ENCODE assay signal across 20 cellular contexts in the genomic region with DNA sequence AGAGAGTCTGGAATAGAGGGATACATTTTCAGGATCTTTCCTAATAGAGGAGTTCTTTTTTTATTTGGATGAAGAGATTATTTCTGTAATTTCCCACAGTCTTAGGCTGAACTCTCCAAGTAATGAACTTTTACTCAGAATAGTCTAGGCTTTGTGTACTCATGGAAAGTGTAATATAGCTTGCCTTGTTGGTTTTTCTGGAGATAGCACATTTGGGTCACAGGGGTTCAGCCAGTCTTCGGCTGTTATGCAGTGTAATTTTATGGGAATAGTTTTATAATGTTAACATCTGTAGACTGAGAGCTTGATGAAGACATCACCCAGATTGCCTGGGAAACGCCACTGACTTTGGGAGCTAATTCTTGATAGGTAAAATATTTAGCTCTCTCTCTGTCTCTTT.
DNase-seq lines count a peak whose midpoint lies in the region; ATAC-seq and TF ChIP-seq lines count a peak whose summit lies in the region.
"Had no signal": no experiment of that assay in that cellular context is flagged by ENCODE, and none has a peak within 500 bp of the region (broad histone marks: within the 10 kb centered on the region; RNA-seq: fewer than 3 reads in every experiment).

No MANE protein-coding gene starts in this region.

- 14% methylated on average over 2 of the region's 2 CpGs for WGBS in smooth muscle cell (ENCODE audit: low lambda C conversion rate)

- H3K9me2 ChIP-seq in DOHH2 (replicated peaks; ENCODE audit: control insufficient read depth, low read length) = no peaks in the 10 kb centered on the region

- H3K4me1 Mint-ChIP-seq in T-helper 17 cell = peaks cover 43% of the 10 kb centered on the region
- peaks cover 35% of the 10 kb centered on the region for H3K4me1 Mint-ChIP-seq in activated CD4-positive, alpha-beta T cell treated with anti-CD3 and anti-CD28 coated beads, Interleukin-2, amount 10 ng/mL, durations not matched to agents 24 days and 14 days

- ATAC-seq in T-helper 17 cell = no peak
- no peak for ATAC-seq in HG03025 (IDR thresholded peaks at IDR 0.05; ENCODE audit: low FRiP score, unreplicated experiment)
- ATAC-seq: esophagus mucosa had no signal

- no peaks in the 10 kb centered on the region for H3K27me3 ChIP-seq in DOHH2 (ENCODE audit: control insufficient read depth, low read length)
- no peaks in the 10 kb centered on the region for H3K27me3 ChIP-seq in smooth muscle cell (ENCODE audit: low read depth)

- no peaks in the 10 kb centered on the region for H3K27me3 Mint-ChIP-seq in T-helper 17 cell
- H3K27me3 Mint-ChIP-seq in activated CD4-positive, alpha-beta T cell treated with anti-CD3 and anti-CD28 coated beads, Interleukin-2, amount 10 ng/mL, durations not matched to agents 24 days and 14 days = no peaks in the 10 kb centered on the region

- H3K9ac ChIP-seq in smooth muscle cell (ENCODE audit: low read depth) = no peak overlapping the region

- H3K36me3 ChIP-seq in DOHH2 (ENCODE audit: control insufficient read depth, low read length) (peaks cover 3% of the 10 kb centered on the region; the same call in 1 of the 2 replicates), smooth muscle cell (ENCODE audit: low read depth) (no peaks in the 10 kb centered on the region)

- DNase-seq in T-helper 17 cell = no peak
- peak; percentile 22 for DNase-seq in left kidney (ENCODE audit: low read depth, low spot score)
- DNase-seq in smooth muscle cell (lab: John Stamatoyannopoulos, UW; ENCODE audit: unreplicated experiment) = no peak
- DNase-seq in activated CD4-positive, alpha-beta T cell treated with anti-CD3 and anti-CD28 coated beads, Interleukin-2, amount 10 ng/mL, durations not matched to agents 24 days and 14 days = no peak
- DNase-seq in substantia nigra (lab: John Stamatoyannopoulos, UW) = no peak
- no peak for DNase-seq in HuH-7 (ENCODE audit: low spot score)
- DNase-seq: activated CD4-positive, alpha-beta T cell treated with anti-CD3 and anti-CD28 coated beads, Interleukin-2, amount 50 U/mL, for 48 hours; activated naive CD4-positive, alpha-beta T cell treated with anti-CD3 and anti-CD28 coated beads, Interleukin-2, amount 50 U/mL, for 16 hours; activated T-cell treated with anti-CD3 and anti-CD28 coated beads, Interleukin-2, amount 50 U/mL, for 1 hour; dermis blood vessel endothelial cell; GDM1; midbrain; NCI-H1930; NCI-H510A treated with DMSO at 0.1 percent for 48 hours; nucleus accumbens; stimulated activated CD4-positive, alpha-beta T cell treated with anti-CD3 and anti-CD28 coated beads, Interleukin-1b, Interleukin-23, amount 100 ng/mL, for 48 hours had no signal

- H3K27ac ChIP-seq in DOHH2 (ENCODE audit: low read depth, low read length) = peak overlapping the region; percentile 98
- peak overlapping the region; percentile 68 for H3K27ac ChIP-seq in smooth muscle cell (ENCODE audit: low read depth)
- no peak overlapping the region for H3K27ac ChIP-seq in substantia nigra (ENCODE audit: low read depth, low read length, poor library complexity, severe bottlenecking)

- H3F3A ChIP-seq in DOHH2 (ENCODE audit: control insufficient read depth, insufficient read depth) (peaks cover 52% of the 10 kb centered on the region), smooth muscle cell (ENCODE audit: low read depth) (peaks cover 11% of the 10 kb centered on the region)

- H3K9me3 ChIP-seq in DOHH2 (ENCODE audit: control insufficient read depth, insufficient read depth, low read length) = no peaks in the 10 kb centered on the region
- no peaks in the 10 kb centered on the region for H3K9me3 ChIP-seq in T-helper 17 cell (ENCODE audit: control insufficient read depth, low read length, poor library complexity, severe bottlenecking)
- H3K9me3 ChIP-seq in smooth muscle cell (replicated peaks; ENCODE audit: low read depth) = no peaks in the 10 kb centered on the region

- H3K4me2 ChIP-seq in DOHH2 (ENCODE audit: low read length) (peak overlapping the region; percentile 77; the same call in 1 of the 2 replicates), smooth muscle cell (no peak overlapping the region)

- H3K27ac Mint-ChIP-seq in T-helper 17 cell = peak overlapping the region; percentile 62
- no peak overlapping the region for H3K27ac Mint-ChIP-seq in activated CD4-positive, alpha-beta T cell treated with anti-CD3 and anti-CD28 coated beads, Interleukin-2, amount 10 ng/mL, durations not matched to agents 24 days and 14 days

- intact Hi-C loops in activated CD4-positive, alpha-beta T cell treated with anti-CD3 and anti-CD28 coated beads, Interleukin-2, amount 10 ng/mL, durations not matched to agents 24 days and 14 days (cut with micrococcal nuclease) = no loop called here

- H3K36me3 Mint-ChIP-seq in T-helper 17 cell (ENCODE audit: low read depth) = no peaks in the 10 kb centered on the region
- no peaks in the 10 kb centered on the region for H3K36me3 Mint-ChIP-seq in activated CD4-positive, alpha-beta T cell treated with anti-CD3 and anti-CD28 coated beads, Interleukin-2, amount 10 ng/mL, durations not matched to agents 24 days and 14 days (ENCODE audit: low read depth)

- H4K20me1 ChIP-seq in DOHH2 (ENCODE audit: control insufficient read depth, insufficient read depth, low read depth, low read length) (no peaks in the 10 kb centered on the region), smooth muscle cell (ENCODE audit: low read depth) (no peaks in the 10 kb centered on the region)

- H3K9me3 Mint-ChIP-seq in activated CD4-positive, alpha-beta T cell treated with anti-CD3 and anti-CD28 coated beads, Interleukin-2, amount 10 ng/mL, durations not matched to agents 24 days and 14 days = no peaks in the 10 kb centered on the region

- peaks cover 98% of the 10 kb centered on the region for H3K4me1 ChIP-seq in DOHH2 (ENCODE audit: control insufficient read depth, low read length)
- peaks cover 5% of the 10 kb centered on the region for H3K4me1 ChIP-seq in smooth muscle cell (ENCODE audit: low read depth)

- TF ChIP-seq CTCF in DOHH2 (IDR thresholded peaks at IDR 0.05; ENCODE audit: low read depth, low read length, poor library complexity, severe bottlenecking) = no peak
- no peak for TF ChIP-seq CTCF in smooth muscle cell (IDR thresholded peaks at IDR 0.05; ENCODE audit: borderline replicate concordance, insufficient read depth, poor library complexity, severe bottlenecking)

- H3K4me3 Mint-ChIP-seq in T-helper 17 cell = no peak overlapping the region
- H3K4me3 Mint-ChIP-seq in activated CD4-positive, alpha-beta T cell treated with anti-CD3 and anti-CD28 coated beads, Interleukin-2, amount 10 ng/mL, durations not matched to agents 24 days and 14 days = no peak overlapping the region

- H3K4me3 ChIP-seq in DOHH2 (ENCODE audit: low read length) (no peak overlapping the region), smooth muscle cell (no peak overlapping the region)
- H3K4me3 ChIP-seq: SK-N-MC had no signal

- peak overlapping the region; percentile 19 for H2AFZ ChIP-seq in smooth muscle cell (ENCODE audit: low read depth)

- H3K79me2 ChIP-seq in DOHH2 (ENCODE audit: control insufficient read depth, low read length) = peaks cover 14% of the 10 kb centered on the region
- no peaks in the 10 kb centered on the region for H3K79me2 ChIP-seq in smooth muscle cell (ENCODE audit: low read depth)
